In genomic region chr4:44098973-44099372, GRCh38 we compare ENCODE assay signal across 19 cellular contexts.
A peak's percentile ranks its signal among the peaks of the same experiment; 100 is the strongest.
DNase-seq lines count a peak whose midpoint lies in the region; ATAC-seq, FAIRE-seq and TF ChIP-seq lines count a peak whose summit lies in the region.
"Had no signal": no experiment of that assay in that cellular context is flagged by ENCODE, and none has a peak within 500 bp of the region (broad histone marks: within the 10 kb centered on the region; RNA-seq: fewer than 3 reads in every experiment).

No MANE protein-coding gene starts in this region.

- TF ChIP-seq POLR2A in HepG2 (IDR thresholded peaks at IDR 0.05; ENCODE audit: insufficient read depth in 1 of 2, low read depth in 2 of 2, low read length in 2 of 2) (no peak), right lobe of liver (IDR thresholded peaks at IDR 0.05) (no peak), K562 (conservative IDR thresholded peaks at IDR 0.05) (no peak)

- no peaks in the 10 kb centered on the region for H3K79me2 ChIP-seq in HepG2 (ENCODE audit: insufficient read depth, low read length)
- H3K79me2 ChIP-seq in K562 (ENCODE audit: control insufficient read depth, insufficient read depth, low read length): no peaks in the 10 kb centered on the region

- H2AFZ ChIP-seq in HepG2 (ENCODE audit: low read length) (no peak overlapping the region), K562 (ENCODE audit: low read depth, low read length) (no peak overlapping the region)

- CTCF ChIA-PET in HepG2 (lab: Yijun Ruan, JAX; ENCODE audit: low intra/inter-chr PET ratio, low total read pairs) (no interaction called here), K562 (lab: Yijun Ruan, JAX; ENCODE audit: low intra/inter-chr PET ratio) (no interaction called here)

- 48% methylated on average over 7 of the region's 7 CpGs for WGBS in HepG2 (ENCODE audit: low lambda C conversion rate)
- 63% methylated on average over 7 of the region's 7 CpGs for WGBS in right lobe of liver (ENCODE audit: insufficient coverage, low coverage, low lambda C conversion rate, missing lambda C conversion rate)
- 4% methylated on average over 7 of the region's 7 CpGs for WGBS in K562 (ENCODE audit: insufficient coverage, low coverage, missing lambda C conversion rate)

- TF ChIP-seq CTCF in HepG2 (CRISPR knock-in tag; IDR thresholded peaks at IDR 0.05): no peak
- TF ChIP-seq CTCF in right lobe of liver (IDR thresholded peaks at IDR 0.05): no peak
- TF ChIP-seq CTCF in K562 (IDR thresholded peaks at IDR 0.05 in 2 of 3, conservative IDR thresholded peaks at IDR 0.05 in 1 of 3; ENCODE audit: insufficient read depth in 2 of 3, low read depth in 1 of 3, low read length in 3 of 3): no peak

- H3K27ac ChIP-seq in HepG2 (ENCODE audit: extremely low read length, insufficient read depth, low read length) (no peak overlapping the region), right lobe of liver (no peak overlapping the region), K562 (ENCODE audit: extremely low read depth, low read depth, low read length) (no peak overlapping the region)
- H3K27ac ChIP-seq: 22Rv1; A549; BLaER1 treated with 17β-estradiol and CSF1 and Interleukin-3, amounts not matched to agents 10 nM and 100 nM; C4-2B had no signal

- TF ChIP-seq RAD21 in HepG2 (CRISPR knock-in tag; IDR thresholded peaks at IDR 0.05) (no peak), K562 (CRISPR knock-in tag; conservative IDR thresholded peaks at IDR 0.05 in 1 of 2, IDR thresholded peaks at IDR 0.05 in 1 of 2) (no peak)

- DNase-seq in HepG2 (ENCODE audit: low spot score) (no peak), right lobe of liver (no peak), K562 (ENCODE audit: extremely low read depth in 1 of 4, low spot score in 3 of 4) (no peak), activated T-cell treated with anti-CD3 and anti-CD28 coated beads for 4 hours (no peak)
- DNase-seq: AML-193; Caco-2; Calu3; CD4-positive, alpha-beta T cell; CD8-positive, alpha-beta T cell; DMS79 treated with DMSO at 0.1 percent for 48 hours; GF-D8 had no signal

- FAIRE-seq in HepG2 (lab: Jason Lieb, UNC): no peak
- no peak for FAIRE-seq in K562 (lab: Jason Lieb, UNC)
- FAIRE-seq: A549, D721Med, G401.6, GM12891 had no signal

- BruUV-seq in HepG2 (replicated peaks; lab: Mats Ljungman, UMichigan): no TSS peak
- no TSS peak for BruUV-seq in K562 (replicated peaks; lab: Mats Ljungman, UMichigan)

- ATAC-seq in HepG2 (no peak), right lobe of liver (no peak), K562 (no peak), HG03280 (IDR thresholded peaks at IDR 0.05; ENCODE audit: unreplicated experiment) (no peak)
- ATAC-seq: A549; CD8-positive, alpha-beta T cell had no signal

- H3K27me3 ChIP-seq in HepG2 (ENCODE audit: control insufficient read depth in 1 of 2, insufficient read depth in 2 of 2, low read length in 2 of 2): no peaks in the 10 kb centered on the region
- H3K27me3 ChIP-seq in right lobe of liver: no peaks in the 10 kb centered on the region
- H3K27me3 ChIP-seq in K562 (ENCODE audit: control insufficient read depth in 2 of 2, insufficient read depth in 2 of 2, low read length in 2 of 2): no peaks in the 10 kb centered on the region
- H3K27me3 ChIP-seq: BLaER1 treated with 17β-estradiol and CSF1 and Interleukin-3, amounts not matched to agents 10 nM and 100 nM had no signal

- H3K4me2 ChIP-seq in HepG2 (ENCODE audit: low read depth, low read length) (no peak overlapping the region), K562 (ENCODE audit: insufficient read depth, low read length) (no peak overlapping the region)
- H3K4me2 ChIP-seq: A549; BLaER1 treated with 17β-estradiol and CSF1 and Interleukin-3, amounts not matched to agents 10 nM and 100 nM had no signal

- TF ChIP-seq EP300 in HepG2 (IDR thresholded peaks at IDR 0.05; ENCODE audit: low read depth in 2 of 2, low read length in 2 of 2) (no peak), HepG2 (CRISPR knock-in tag; IDR thresholded peaks at IDR 0.05; ENCODE audit: borderline replicate concordance) (no peak), K562 (IDR thresholded peaks at IDR 0.05; ENCODE audit: low read length) (no peak)

- no peaks in the 10 kb centered on the region for H3K9me1 ChIP-seq in K562 (ENCODE audit: control insufficient read depth, insufficient read depth, low read length)

- POLR2A ChIA-PET in HepG2 (lab: Yijun Ruan, JAX) (no interaction called here), K562 (lab: Yijun Ruan, JAX) (no interaction called here)

- H3K36me3 ChIP-seq in HepG2 (replicated peaks in 1 of 2; ENCODE audit: control insufficient read depth in 1 of 2, insufficient read depth in 2 of 2, low read length in 2 of 2) (no peaks in the 10 kb centered on the region), right lobe of liver (no peaks in the 10 kb centered on the region), K562 (ENCODE audit: control insufficient read depth, insufficient read depth, low read length) (no peaks in the 10 kb centered on the region)
- H3K36me3 ChIP-seq: BLaER1 treated with 17β-estradiol and CSF1 and Interleukin-3, amounts not matched to agents 10 nM and 100 nM had no signal

- H3K4me3 ChIP-seq in HepG2 (replicated peaks in 1 of 3; ENCODE audit: insufficient read depth in 1 of 3, low read depth in 2 of 3, low read length in 3 of 3) (no peak overlapping the region), right lobe of liver (no peak overlapping the region), K562 (no peak overlapping the region)
- H3K4me3 ChIP-seq: A549; BLaER1 treated with 17β-estradiol and CSF1 and Interleukin-3, amounts not matched to agents 10 nM and 100 nM had no signal

- intact Hi-C loops in HepG2 (cut with micrococcal nuclease; ENCODE audit: unreplicated experiment): no loop called here
- intact Hi-C loops in right lobe of liver (cut with DNase I): no loop called here
- intact Hi-C loops in K562 (cut with micrococcal nuclease): no loop called here

- no peak overlapping the region for H3K9ac ChIP-seq in HepG2 (ENCODE audit: insufficient read depth, low read depth, low read length)
- no peak overlapping the region for H3K9ac ChIP-seq in K562 (ENCODE audit: insufficient read depth in 1 of 2, low read depth in 2 of 2, low read length in 2 of 2)
- H3K9ac ChIP-seq: BLaER1 treated with 17β-estradiol and CSF1 and Interleukin-3, amounts not matched to agents 10 nM and 100 nM had no signal

- H3K9me3 ChIP-seq in HepG2 (ENCODE audit: low read length): peaks cover 69% of the 10 kb centered on the region
- H3K9me3 ChIP-seq in right lobe of liver: no peaks in the 10 kb centered on the region
- no peaks in the 10 kb centered on the region for H3K9me3 ChIP-seq in K562 (replicated peaks; ENCODE audit: control insufficient read depth, insufficient read depth, low read depth, low read length)
- H3K9me3 ChIP-seq: A549; BLaER1 treated with 17β-estradiol and CSF1 and Interleukin-3, amounts not matched to agents 10 nM and 100 nM; Caco-2 had no signal

- H4K20me1 ChIP-seq in HepG2 (ENCODE audit: insufficient read depth, low read length) (no peaks in the 10 kb centered on the region), K562 (replicated peaks; ENCODE audit: control insufficient read depth, insufficient read depth, low read length) (no peaks in the 10 kb centered on the region)
- H4K20me1 ChIP-seq: BLaER1 treated with 17β-estradiol and CSF1 and Interleukin-3, amounts not matched to agents 10 nM and 100 nM had no signal

- in situ Hi-C loops in HepG2 (cut with HindIII; ENCODE audit: extremely low pct_ligation_motif_present, low pct_unique_long_range_greater_than_20kb): no loop called here
- in situ Hi-C loops in K562 (cut with MboI): no loop called here

- H3K4me1 ChIP-seq in HepG2 (ENCODE audit: insufficient read depth, low read length) (no peaks in the 10 kb centered on the region), right lobe of liver (no peaks in the 10 kb centered on the region), K562 (replicated peaks in 1 of 2; ENCODE audit: control insufficient read depth in 2 of 2, insufficient read depth in 2 of 2, low read length in 2 of 2) (no peaks in the 10 kb centered on the region)
- H3K4me1 ChIP-seq: A549; BLaER1 treated with 17β-estradiol and CSF1 and Interleukin-3, amounts not matched to agents 10 nM and 100 nM; Caco-2 had no signal

TF ChIP-seq in HepG2, 621 proteins besides CTCF, POLR2A, EP300 and RAD21 (continues in another document):
- TF ChIP-seq HOMEZ (CRISPR knock-in tag; IDR thresholded peaks at IDR 0.05; ENCODE audit: low read depth) (no peak), CEBPB (IDR thresholded peaks at IDR 0.05; ENCODE audit: borderline replicate concordance, low read depth, low read length) (peak; percentile 61; the same call in 1 of the 2 replicates)

TF ChIP-seq in K562, 482 proteins besides CTCF, POLR2A, EP300 and RAD21:
- TF ChIP-seq CEBPB (tag; IDR thresholded peaks at IDR 0.05) (peak; percentile 54), CEBPG (CRISPR knock-in tag; IDR thresholded peaks at IDR 0.05) (no peak), CEBPG (tag; conservative IDR thresholded peaks at IDR 0.05 in 1 of 2, IDR thresholded peaks at IDR 0.05 in 1 of 2) (peak in 1 of 2 experiments; percentile 71; a peak in 2 of 4 replicates), ETV6 (IDR thresholded peaks at IDR 0.05; ENCODE audit: borderline replicate concordance in 1 of 2, low read depth in 2 of 2, low read length in 1 of 2) (no peak), ETV6 (CRISPR knock-in tag; IDR thresholded peaks at IDR 0.05; ENCODE audit: borderline replicate concordance) (no peak), MXD1 (CRISPR knock-in tag; IDR thresholded peaks at IDR 0.05; ENCODE audit: borderline replicate concordance, poor library complexity, severe bottlenecking) (no peak), KAT2B (IDR thresholded peaks at IDR 0.05; ENCODE audit: low read depth, low read length) (no peak), NRF1 (conservative IDR thresholded peaks at IDR 0.05 in 1 of 2, IDR thresholded peaks at IDR 0.05 in 1 of 2) (no peak)

Comparison
In these comparisons a context has a peak if more than half of its experiments do, and no peak if none do; other contexts are left out.
1. Of the 241 proteins assayed by ChIP-seq in both HepG2 and K562: peak only in HepG2: none; only in K562: none; in both: CEBPB; in neither: 239; mixed calls (peak in some experiments, not most) for 1.